In the genomic region with DNA sequence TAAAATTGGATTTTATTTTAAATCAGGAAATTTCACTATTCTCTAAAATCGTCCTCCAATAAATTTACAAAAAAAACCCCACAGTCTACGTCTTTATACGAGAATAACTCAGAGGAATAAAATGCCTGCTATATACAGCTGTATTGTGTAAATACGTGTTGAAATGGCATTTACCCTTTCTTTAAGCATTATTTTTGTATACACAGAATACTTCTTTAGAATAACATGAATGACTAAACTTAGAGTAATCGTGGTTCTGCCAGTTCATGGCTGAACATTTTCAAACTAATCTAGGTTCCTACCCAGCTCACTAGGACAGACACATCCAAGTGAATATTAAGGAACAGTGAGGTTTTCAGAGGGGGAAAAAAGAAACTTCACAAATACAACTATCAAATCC, we compare ENCODE assay signal across 18 cellular contexts.
"Had no signal": no experiment of that assay in that cellular context is flagged by ENCODE, and none has a peak within 500 bp of the region (broad histone marks: within the 10 kb centered on the region; RNA-seq: fewer than 3 reads in every experiment).

No MANE protein-coding gene starts in this region.

- H3K9me3 ChIP-seq: colonic mucosa, upper lobe of right lung had no signal

- ATAC-seq: activated CD8-positive, alpha-beta T cell treated with anti-CD3 and anti-CD28 coated beads, Interleukin-2, amount 10 ng/mL, durations not matched to agents 7 days and 5 days; upper lobe of right lung; WTC11 had no signal

- H3K36me3 ChIP-seq: colonic mucosa had no signal

- H3K4me3 ChIP-seq: colonic mucosa, upper lobe of right lung had no signal

- DNase-seq: activated CD4-positive, alpha-beta T cell treated with anti-CD3 and anti-CD28 coated beads for 48 hours; activated CD8-positive, alpha-beta memory T cell treated with anti-CD3 and anti-CD28 coated beads, Interleukin-2, amount 50 U/mL, for 4 hours; activated CD8-positive, alpha-beta T cell treated with anti-CD3 and anti-CD28 coated beads, Interleukin-2, amount 10 ng/mL, durations not matched to agents 7 days and 5 days; activated naive CD8-positive, alpha-beta T cell treated with anti-CD3 and anti-CD28 coated beads for 36 hours; colonic mucosa; effector CD4-positive, alpha-beta T cell; kidney glomerular epithelial cell; retina; SHP77; stimulated activated CD4-positive, alpha-beta T cell treated with anti-CD3 and anti-CD28 coated beads, Interleukin-15, amount 100 ng/mL, for 24 hours; stimulated activated CD4-positive, alpha-beta T cell treated with anti-CD3 and anti-CD28 coated beads, Interleukin-4, amount 100 ng/mL, for 24 hours; stimulated activated naive CD4-positive, alpha-beta T cell treated with Interleukin-2 at 50 U/mL for 16 hours; upper lobe of right lung had no signal

- H3K27ac Mint-ChIP-seq: activated CD8-positive, alpha-beta T cell treated with anti-CD3 and anti-CD28 coated beads, Interleukin-2, amount 10 ng/mL, durations not matched to agents 7 days and 5 days; activated T-helper 1 cell treated with anti-CD3 and anti-CD28 coated beads, Interleukin-12 subunit alpha, Interleukin-12 subunit beta, Interleukin-2, Interleukin-4 antibody, amounts not matched to agents 30 ng/mL and 10 ng/mL and 1 ng/mL, durations not matched to agents 14 hours and 24 hours and 36 hours; T-helper 1 cell treated with Interleukin-12 subunit alpha and Interleukin-12 subunit beta and Interleukin-4 antibody, amounts not matched to agents 30 μg/mL and 1 μg/mL, for 36 hours; WTC11 had no signal

- H3K27ac ChIP-seq: colonic mucosa, upper lobe of right lung had no signal

- H3K4me1 ChIP-seq: colonic mucosa had no signal

- H3K9me3 Mint-ChIP-seq: activated naive CD8-positive, alpha-beta T cell treated with anti-CD3 and anti-CD28 coated beads for 36 hours; activated T-helper 1 cell treated with anti-CD3 and anti-CD28 coated beads, Interleukin-12 subunit alpha, Interleukin-12 subunit beta, Interleukin-2, Interleukin-4 antibody, amounts not matched to agents 30 ng/mL and 10 ng/mL and 1 ng/mL, durations not matched to agents 14 hours and 24 hours and 36 hours; T-helper 1 cell treated with Interleukin-12 subunit alpha and Interleukin-12 subunit beta and Interleukin-4 antibody, amounts not matched to agents 30 μg/mL and 1 μg/mL, for 36 hours; WTC11 had no signal

- H3K4me3 Mint-ChIP-seq: activated CD8-positive, alpha-beta T cell treated with anti-CD3 and anti-CD28 coated beads, Interleukin-2, amount 10 ng/mL, durations not matched to agents 7 days and 5 days; activated naive CD8-positive, alpha-beta T cell treated with anti-CD3 and anti-CD28 coated beads for 36 hours; activated T-helper 1 cell treated with anti-CD3 and anti-CD28 coated beads, Interleukin-12 subunit alpha, Interleukin-12 subunit beta, Interleukin-2, Interleukin-4 antibody, amounts not matched to agents 30 ng/mL and 10 ng/mL and 1 ng/mL, durations not matched to agents 14 hours and 24 hours and 36 hours; T-helper 1 cell treated with Interleukin-12 subunit alpha and Interleukin-12 subunit beta and Interleukin-4 antibody, amounts not matched to agents 30 μg/mL and 1 μg/mL, for 36 hours; WTC11 had no signal

- H3K27me3 ChIP-seq: colonic mucosa, upper lobe of right lung had no signal

- H3K27me3 Mint-ChIP-seq: activated naive CD8-positive, alpha-beta T cell treated with anti-CD3 and anti-CD28 coated beads for 36 hours had no signal

- FAIRE-seq: bronchial epithelial cell, endothelial cell of umbilical vein had no signal
